In genomic region chr13:98563071-98563470, GRCh38 we compare ENCODE assay signal across 9 cellular contexts. TPM values are rescaled to one million over a fixed set of nuclear protein-coding genes. Genes with fewer than 3 reads are reported as not detected.
A peak's percentile ranks its signal among the peaks of the same experiment; 100 is the strongest.
DNase-seq lines count a peak whose midpoint lies in the region; FAIRE-seq and TF ChIP-seq lines count a peak whose summit lies in the region.
"Had no signal": no experiment of that assay in that cellular context is flagged by ENCODE, and none has a peak within 500 bp of the region (broad histone marks: within the 10 kb centered on the region; RNA-seq: fewer than 3 reads in every experiment).

No MANE protein-coding gene starts in this region.

- peaks cover 18% of the 10 kb centered on the region for H3K79me1 ChIP-seq in H1 (ENCODE audit: low read depth, low read length)

- intact Hi-C loops in breast epithelium (cut with DNase I; ENCODE audit: low total_unique reads) = no loop called here
- intact Hi-C loops in mammary epithelial cell (cut with micrococcal nuclease) = no loop called here
- intact Hi-C loops in vagina (cut with DNase I) = no loop called here

- no peak overlapping the region for H3K4me2 ChIP-seq in mammary epithelial cell (ENCODE audit: insufficient read depth, low read depth, low read length)
- peak overlapping the region in 1 of 2 experiments; percentile 47; a peak in 3 of 4 replicates for H3K4me2 ChIP-seq in H1 (ENCODE audit: insufficient read depth in 1 of 2, low read depth in 2 of 2, low read length in 2 of 2)

- H3K56ac ChIP-seq in H1 (replicated peaks; ENCODE audit: insufficient read length, low read depth, low read length) = no peak overlapping the region

- peaks cover 24% of the 10 kb centered on the region for H4K20me1 ChIP-seq in mammary epithelial cell (ENCODE audit: insufficient read depth, low read length)
- peaks cover 16 to 31% of the 10 kb centered on the region in 2 experiments for H4K20me1 ChIP-seq in H1 (replicated peaks in 1 of 2; ENCODE audit: control insufficient read depth in 1 of 2, insufficient read depth in 2 of 2, low read length in 2 of 2)

- no peak overlapping the region for H3K18ac ChIP-seq in H1 (ENCODE audit: extremely low read depth, low read length)

- FAIRE-seq in H1 (lab: Jason Lieb, UNC) = no peak

- CTCF ChIA-PET in mammary epithelial cell (lab: Charles Lee; ENCODE audit: low non-redundant PET) (no interaction called here), H1 (lab: Charles Lee; ENCODE audit: partially characterized antibody) (interaction anchor here (1.7 to 2.4 kb wide), 4 partner anchors 11 to 97 kb away, joined by 4 to 8 read pairs (median 6); no protein-coding TSS in a partner anchor)

- H3K27ac ChIP-seq in breast epithelium = peak overlapping the region; percentile 29 to 66
- no peak overlapping the region for H3K27ac ChIP-seq in mammary epithelial cell (ENCODE audit: insufficient read depth, low read depth, low read length)
- peak overlapping the region; percentile 35 for H3K27ac ChIP-seq in SJSA1
- peak overlapping the region; percentile 8; the same call in 1 of the 2 replicates for H3K27ac ChIP-seq in H1 (ENCODE audit: low read depth, low read length)
- H3K27ac ChIP-seq in vagina = peak overlapping the region; percentile 16
- no peak overlapping the region for H3K27ac ChIP-seq in tibial nerve

- in situ Hi-C loops in mammary epithelial cell (cut with MboI; ENCODE audit: low sequenced_read_pairs in 2 of 2) = no loop called here

- H3K9me3 ChIP-seq in breast epithelium = no peaks in the 10 kb centered on the region
- no peaks in the 10 kb centered on the region for H3K9me3 ChIP-seq in mammary epithelial cell (replicated peaks; ENCODE audit: insufficient read depth, low read length)
- H3K9me3 ChIP-seq in SJSA1 (replicated peaks) = no peaks in the 10 kb centered on the region
- H3K9me3 ChIP-seq in H1 (ENCODE audit: insufficient read depth in 2 of 2, low read depth in 1 of 2, low read length in 1 of 2) = no peaks in the 10 kb centered on the region
- no peaks in the 10 kb centered on the region for H3K9me3 ChIP-seq in vagina
- no peaks in the 10 kb centered on the region for H3K9me3 ChIP-seq in tibial nerve
- H3K9me3 ChIP-seq: BE2C had no signal

- H3K27me3 ChIP-seq in breast epithelium = no peaks in the 10 kb centered on the region
- no peaks in the 10 kb centered on the region for H3K27me3 ChIP-seq in mammary epithelial cell (ENCODE audit: insufficient read depth, low read length)
- no peaks in the 10 kb centered on the region for H3K27me3 ChIP-seq in SJSA1 (replicated peaks)
- no peaks in the 10 kb centered on the region for H3K27me3 ChIP-seq in H1 (replicated peaks in 1 of 4; ENCODE audit: control insufficient read depth in 3 of 4, extremely low read depth in 1 of 4, insufficient read depth in 3 of 4, low read length in 3 of 4)
- H3K27me3 ChIP-seq in vagina = no peaks in the 10 kb centered on the region
- H3K27me3 ChIP-seq in tibial nerve = no peaks in the 10 kb centered on the region
- H3K27me3 ChIP-seq: BE2C had no signal

- peak overlapping the region; percentile 73; the same call in 1 of the 2 replicates for H2BK5ac ChIP-seq in H1 (ENCODE audit: low read depth, low read length)

- DNase-seq in breast epithelium (ENCODE audit: low spot score in 2 of 2) = no peak
- no peak for DNase-seq in mammary epithelial cell
- peak in 1 of 2 experiments; percentile 62 for DNase-seq in SJSA1 (ENCODE audit: low read depth in 1 of 2, low spot score in 2 of 2)
- DNase-seq in H1 (ENCODE audit: low read depth in 1 of 2, low spot score in 2 of 2) = no peak
- no peak for DNase-seq in vagina (ENCODE audit: extremely low spot score in 2 of 2)
- no peak for DNase-seq in tibial nerve (ENCODE audit: low spot score in 2 of 2)
- no peak for DNase-seq in C1 segment of cervical spinal cord (lab: John Stamatoyannopoulos, UW)
- no peak for DNase-seq in kidney glomerular epithelial cell (lab: John Stamatoyannopoulos, UW)
- DNase-seq: BE2C had no signal

- no peak overlapping the region for H2AK5ac ChIP-seq in H1 (ENCODE audit: low read depth, low read length)

- no peak for TF ChIP-seq RAD21 in H1 (IDR thresholded peaks at IDR 0.05 in 1 of 2, conservative IDR thresholded peaks at IDR 0.05 in 1 of 2; ENCODE audit: low read depth in 2 of 2, low read length in 2 of 2)

- TF ChIP-seq CTCF in breast epithelium (IDR thresholded peaks at IDR 0.05) (no peak), mammary epithelial cell (conservative IDR thresholded peaks at IDR 0.05 in 1 of 2, IDR thresholded peaks at IDR 0.05 in 1 of 2; ENCODE audit: extremely low read depth in 1 of 2, insufficient read depth in 1 of 2, low read depth in 1 of 2, low read length in 2 of 2) (no peak), H1 (IDR thresholded peaks at IDR 0.05; ENCODE audit: control extremely low read depth in 1 of 3, insufficient read depth in 1 of 3, low read depth in 1 of 3, low read length in 3 of 3) (no peak), vagina (IDR thresholded peaks at IDR 0.05) (no peak), tibial nerve (IDR thresholded peaks at IDR 0.05) (no peak)

- H3K23me2 ChIP-seq in H1 (ENCODE audit: low read depth, low read length) = 0 out of 2 replicates have a peak, but pooled peaks cover under 1% of the 10 kb centered on the region

- H3K4me1 ChIP-seq in breast epithelium (peaks cover 8 to 22% of the 10 kb centered on the region in 2 donors), mammary epithelial cell (ENCODE audit: insufficient read depth, low read length) (peaks cover 21% of the 10 kb centered on the region), SJSA1 (replicated peaks) (peaks cover 48% of the 10 kb centered on the region), H1 (replicated peaks in 1 of 4; ENCODE audit: control insufficient read depth in 3 of 4, insufficient read depth in 4 of 4, low read length in 3 of 4) (peaks cover 9 to 32% (median 22%) of the 10 kb centered on the region in 4 experiments; a peak in 6 of 7 replicates), vagina (peaks cover 99% of the 10 kb centered on the region), tibial nerve (peaks cover 0 to 76% (median 50%) of the 10 kb centered on the region in 4 donors)

- no peaks in the 10 kb centered on the region for H3K36me3 ChIP-seq in breast epithelium
- no peaks in the 10 kb centered on the region for H3K36me3 ChIP-seq in mammary epithelial cell (ENCODE audit: insufficient read depth, low read length)
- peaks cover 53% of the 10 kb centered on the region for H3K36me3 ChIP-seq in SJSA1
- no peaks in the 10 kb centered on the region for H3K36me3 ChIP-seq in H1 (ENCODE audit: control insufficient read depth in 2 of 4, insufficient read depth in 4 of 4, low read length in 3 of 4)
- H3K36me3 ChIP-seq in vagina = no peaks in the 10 kb centered on the region
- H3K36me3 ChIP-seq in tibial nerve = no peaks in the 10 kb centered on the region
- H3K36me3 ChIP-seq: BE2C had no signal

- H3K14ac ChIP-seq in H1 (ENCODE audit: insufficient read length) = no peak overlapping the region

- no peak overlapping the region for H2BK20ac ChIP-seq in H1 (ENCODE audit: low read length)

- WGBS in mammary epithelial cell (ENCODE audit: low coverage, missing lambda C conversion rate) = 41% methylated on average over 5 of the region's 6 CpGs
- 56% methylated on average over 6 of the region's 6 CpGs; no CpG with 5 or more reads in 1 of the 2 experiments for WGBS in H1 (ENCODE audit: extremely low coverage in 1 of 2, insufficient coverage in 1 of 2, insufficient read length in 1 of 2, insufficient replicate concordance in 2 of 2, low coverage in 1 of 2, low lambda C conversion rate in 2 of 2, missing lambda C conversion rate in 1 of 2), 2 experiments
- WGBS in tibial nerve, 2 donors = 41 to 53% methylated on average over 6 of the region's 6 CpGs

- no peak overlapping the region for H2BK120ac ChIP-seq in H1 (replicated peaks; ENCODE audit: low read depth, low read length)

- dilution Hi-C loops in mammary epithelial cell (cut with HindIII; ENCODE audit: low sequenced_read_pairs) = no loop called here

- no peak overlapping the region for H4K5ac ChIP-seq in H1 (ENCODE audit: insufficient read length, low read depth, low read length)

- TF ChIP-seq POLR2A in breast epithelium (IDR thresholded peaks at IDR 0.05) = no peak
- TF ChIP-seq POLR2A in H1 (IDR thresholded peaks at IDR 0.05; ENCODE audit: control extremely low read depth in 1 of 2, low read depth in 2 of 2, low read length in 2 of 2) = no peak
- no peak for TF ChIP-seq POLR2A in vagina (IDR thresholded peaks at IDR 0.05)
- no peak for TF ChIP-seq POLR2A in tibial nerve (IDR thresholded peaks at IDR 0.05)

- H3K4me3 ChIP-seq in breast epithelium (peak overlapping the region in 1 of 3 donors; percentile 44), mammary epithelial cell (replicated peaks in 1 of 3; ENCODE audit: insufficient read depth in 1 of 3, low read depth in 2 of 3, low read length in 3 of 3) (no peak overlapping the region), SJSA1 (peak overlapping the region; percentile 11), H1 (ENCODE audit: extremely low read depth in 1 of 4, insufficient read depth in 2 of 4, low read depth in 3 of 4, low read length in 4 of 4) (peak overlapping the region in 2 of 4 experiments; percentile 12 to 15; a peak in 2 of 8 replicates), vagina (peak overlapping the region in 1 of 2 donors; percentile 2), tibial nerve (no peak overlapping the region)

- H3K9ac ChIP-seq in mammary epithelial cell (ENCODE audit: insufficient read depth, low read length) = no peak overlapping the region
- H3K9ac ChIP-seq in H1 (replicated peaks in 1 of 4; ENCODE audit: extremely low read depth in 1 of 4, low read depth in 3 of 4, low read length in 3 of 4) = no peak overlapping the region

- H2BK15ac ChIP-seq in H1 (ENCODE audit: low read length) = no peak overlapping the region

- no peak overlapping the region for H2AFZ ChIP-seq in mammary epithelial cell (ENCODE audit: low read depth, low read length)
- H2AFZ ChIP-seq in H1 (ENCODE audit: low read length) = no peak overlapping the region

- no peak overlapping the region for H4K91ac ChIP-seq in H1 (replicated peaks; ENCODE audit: insufficient read length, low read length)

- POLR2A ChIA-PET in H1 (lab: Charles Lee; ENCODE audit: partially characterized antibody) = interaction anchor here (0.7 to 1.3 kb wide), 2 partner anchors 12 to 15 kb away, joined by 3 to 4 read pairs; no protein-coding TSS in a partner anchor

- TF ChIP-seq EP300 in H1 (IDR thresholded peaks at IDR 0.05; ENCODE audit: borderline replicate concordance in 1 of 2, low read depth in 2 of 2, low read length in 2 of 2) (no peak), tibial nerve (IDR thresholded peaks at IDR 0.05) (no peak)

- no peak overlapping the region for H3K23ac ChIP-seq in H1 (ENCODE audit: insufficient read length)

- no TSS peak for BruUV-seq in mammary epithelial cell (replicated peaks; lab: Mats Ljungman, UMichigan)

- H2BK12ac ChIP-seq in H1 (ENCODE audit: low read depth, low read length) = no peak overlapping the region; the same call in 1 of the 2 replicates

- H3K4ac ChIP-seq in H1 (replicated peaks; ENCODE audit: insufficient read length, low read depth, low read length) = no peak overlapping the region

- H3K79me2 ChIP-seq in mammary epithelial cell (ENCODE audit: insufficient read depth, low read length) (peaks cover 99% of the 10 kb centered on the region), H1 (ENCODE audit: control insufficient read depth in 1 of 2, insufficient read depth in 2 of 2, low read length in 2 of 2) (peaks cover 22 to 97% of the 10 kb centered on the region in 2 experiments)

- H4K8ac ChIP-seq in H1 (ENCODE audit: extremely low read depth, insufficient read depth, low read length) = no peak overlapping the region

RNA-seq across cellular contexts. Expression of gene STK24, which starts 13.8 kb away (rescaled TPM):
- 100 to 1,000 TPM in 1 of 3 donors, 10 to 100 TPM in 2; 61.3 to 149 (median 71.9) TPM for total RNA-seq in breast epithelium
- total RNA-seq in mammary epithelial cell = 100 to 1,000 TPM; 114 to 189 TPM
- polyA plus RNA-seq in mammary epithelial cell = 77.9 TPM
- 128 TPM for polyA minus RNA-seq in mammary epithelial cell
- total RNA-seq in SJSA1 (2014; rRNA removed; shearing (Covaris generic)) = 133 and 147 TPM in 2 replicates
- total RNA-seq in H1 (2021; fragmentation: NEBNext Ultra II Directional; extraction: Animal tissue kit (Norgen Biotek cat#: 25700)) = 142 and 143 TPM in 2 replicates
- polyA plus RNA-seq in H1 (2011; rRNA removed) = 61.1 and 62.8 TPM in 2 replicates
- 59.9 TPM for polyA plus RNA-seq in H1 (2011; cell fraction: cytosol; rRNA removed)
- polyA plus RNA-seq in H1 (2011; cell fraction: nucleus; rRNA removed) = 54.6 TPM
- 84.4 to 107 TPM (median 87.3 TPM) in 4 replicates for polyA plus RNA-seq in H1 (2012, experiment 1 of 2)
- 100 TPM for polyA plus RNA-seq in H1 (2012, experiment 2 of 2)
- polyA plus RNA-seq in H1 (2013, experiment 1 of 2) = 112 TPM
- 113 TPM for polyA plus RNA-seq in H1 (2013, experiment 2 of 2)
- polyA minus RNA-seq in H1 (2011; rRNA and poly(A)+ RNA removed) = 32.0 and 40.7 TPM in 2 replicates
- polyA minus RNA-seq in H1 (2011; cell fraction: cytosol; rRNA and poly(A)+ RNA removed) = 35.3 TPM
- 34.1 TPM for polyA minus RNA-seq in H1 (2011; cell fraction: nucleus; rRNA and poly(A)+ RNA removed)
- 82.5 TPM for total RNA-seq in vagina
- 10 to 100 TPM; 49.8 to 68.9 (median 57.0) TPM for total RNA-seq in tibial nerve

Comparison
In these comparisons a context has a peak if more than half of its experiments do, and no peak if none do; other contexts are left out.
1. H3K27ac ChIP-seq: peak in breast epithelium (2 of 2), SJSA1 (single experiment), H1 (single experiment) and vagina (single experiment); none in mammary epithelial cell (single experiment) and tibial nerve (0 of 4).